ENCODE assay signal across 2 cellular contexts in the genomic region with DNA sequence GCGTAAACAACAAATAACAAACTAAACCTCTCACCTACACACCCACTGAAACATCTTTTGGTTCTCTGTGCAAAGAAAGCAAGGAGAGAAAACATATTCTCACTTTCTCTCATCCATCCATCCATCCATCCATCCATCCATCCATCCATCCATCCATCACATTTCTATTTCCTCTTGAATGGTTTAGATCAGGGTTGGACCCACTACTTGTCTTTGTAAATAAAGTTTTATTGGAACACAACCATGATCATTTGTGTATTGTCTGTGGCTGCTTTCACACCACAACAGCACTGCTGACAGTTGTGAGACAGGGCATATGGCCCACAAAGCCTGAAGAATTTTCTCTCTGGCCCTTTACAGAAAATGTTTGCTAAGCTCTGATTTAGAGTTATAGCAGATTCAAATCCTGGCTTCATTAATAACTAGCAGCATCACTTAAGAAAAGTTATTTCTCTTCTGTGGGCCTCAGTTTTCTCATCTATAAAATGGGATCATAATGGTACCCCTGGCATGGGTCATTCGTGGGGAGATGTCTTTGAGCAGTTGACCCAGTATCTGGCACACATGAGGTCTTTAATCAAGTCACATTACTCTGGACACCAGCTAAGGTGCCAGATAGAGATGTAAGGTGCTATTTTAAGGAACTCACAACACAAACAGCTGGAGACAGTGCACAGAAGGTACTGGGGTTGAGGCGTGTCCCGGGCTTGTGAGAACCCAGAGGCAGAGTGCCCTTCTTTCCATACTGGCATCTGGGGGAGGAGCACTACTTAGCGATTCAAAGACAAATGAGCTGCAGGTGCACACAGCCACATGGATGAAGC.
TF ChIP-seq lines count a peak whose summit lies in the region.

No MANE protein-coding gene starts in this region.

TF ChIP-seq in HepG2, 621 proteins besides CTCF, POLR2A, EP300 and RAD21 (continues in another document):
- 0 out of 2 replicates have a peak, but pooled peaks have one; percentile 19 for TF ChIP-seq PHF21A (CRISPR knock-in tag; IDR thresholded peaks at IDR 0.05)
- TF ChIP-seq ZNF567 (CRISPR knock-in tag; IDR thresholded peaks at IDR 0.05; ENCODE audit: borderline replicate concordance), result no peak
- no peak for TF ChIP-seq RCOR2 (CRISPR knock-in tag; IDR thresholded peaks at IDR 0.05)
- peak; percentile 28 for TF ChIP-seq RBM22 (optimal IDR thresholded peaks at IDR 0.05; ENCODE audit: low read length)
- peak; percentile 71; the same call in 1 of the 2 replicates for TF ChIP-seq CHD4 (IDR thresholded peaks at IDR 0.05; ENCODE audit: borderline replicate concordance, low read length)
- TF ChIP-seq ZNF777 (CRISPR knock-in tag; IDR thresholded peaks at IDR 0.05), result no peak
- TF ChIP-seq ZMYM3 (CRISPR knock-in tag; IDR thresholded peaks at IDR 0.05), result 0 out of 2 replicates have a peak, but pooled peaks have one; percentile 33
- no peak for TF ChIP-seq NCOA5 (CRISPR knock-in tag; IDR thresholded peaks at IDR 0.05)
- TF ChIP-seq, protein P1, sequence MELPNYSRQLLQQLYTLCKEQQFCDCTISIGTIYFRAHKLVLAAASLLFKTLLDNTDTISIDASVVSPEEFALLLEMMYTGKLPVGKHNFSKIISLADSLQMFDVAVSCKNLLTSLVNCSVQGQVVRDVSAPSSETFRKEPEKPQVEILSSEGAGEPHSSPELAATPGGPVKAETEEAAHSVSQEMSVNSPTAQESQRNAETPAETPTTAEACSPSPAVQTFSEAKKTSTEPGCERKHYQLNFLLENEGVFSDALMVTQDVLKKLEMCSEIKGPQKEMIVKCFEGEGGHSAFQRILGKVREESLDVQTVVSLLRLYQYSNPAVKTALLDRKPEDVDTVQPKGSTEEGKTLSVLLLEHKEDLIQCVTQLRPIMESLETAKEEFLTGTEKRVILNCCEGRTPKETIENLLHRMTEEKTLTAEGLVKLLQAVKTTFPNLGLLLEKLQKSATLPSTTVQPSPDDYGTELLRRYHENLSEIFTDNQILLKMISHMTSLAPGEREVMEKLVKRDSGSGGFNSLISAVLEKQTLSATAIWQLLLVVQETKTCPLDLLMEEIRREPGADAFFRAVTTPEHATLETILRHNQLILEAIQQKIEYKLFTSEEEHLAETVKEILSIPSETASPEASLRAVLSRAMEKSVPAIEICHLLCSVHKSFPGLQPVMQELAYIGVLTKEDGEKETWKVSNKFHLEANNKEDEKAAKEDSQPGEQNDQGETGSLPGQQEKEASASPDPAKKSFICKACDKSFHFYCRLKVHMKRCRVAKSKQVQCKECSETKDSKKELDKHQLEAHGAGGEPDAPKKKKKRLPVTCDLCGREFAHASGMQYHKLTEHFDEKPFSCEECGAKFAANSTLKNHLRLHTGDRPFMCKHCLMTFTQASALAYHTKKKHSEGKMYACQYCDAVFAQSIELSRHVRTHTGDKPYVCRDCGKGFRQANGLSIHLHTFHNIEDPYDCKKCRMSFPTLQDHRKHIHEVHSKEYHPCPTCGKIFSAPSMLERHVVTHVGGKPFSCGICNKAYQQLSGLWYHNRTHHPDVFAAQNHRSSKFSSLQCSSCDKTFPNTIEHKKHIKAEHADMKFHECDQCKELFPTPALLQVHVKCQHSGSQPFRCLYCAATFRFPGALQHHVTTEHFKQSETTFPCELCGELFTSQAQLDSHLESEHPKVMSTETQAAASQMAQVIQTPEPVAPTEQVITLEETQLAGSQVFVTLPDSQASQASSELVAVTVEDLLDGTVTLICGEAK (IDR thresholded peaks at IDR 0.05), result peak; percentile 83
- TF ChIP-seq, protein P1 (CRISPR knock-in tag; IDR thresholded peaks at IDR 0.05), result peak; percentile 97
- no peak for TF ChIP-seq ZNF253 (CRISPR knock-in tag; IDR thresholded peaks at IDR 0.05; ENCODE audit: borderline replicate concordance)
- no peak for TF ChIP-seq ATF5 (CRISPR knock-in tag; IDR thresholded peaks at IDR 0.05; ENCODE audit: low read depth)
- TF ChIP-seq U2AF1 (optimal IDR thresholded peaks at IDR 0.05; ENCODE audit: low read depth, low read length), result no peak
- no peak for TF ChIP-seq ZNF672 (CRISPR knock-in tag; IDR thresholded peaks at IDR 0.05)
- no peak for TF ChIP-seq KDM5A (IDR thresholded peaks at IDR 0.05; ENCODE audit: borderline replicate concordance, low read length)
- TF ChIP-seq SP140L (CRISPR knock-in tag; IDR thresholded peaks at IDR 0.05; ENCODE audit: borderline replicate concordance), result no peak

TF ChIP-seq in K562, 482 proteins besides CTCF, POLR2A, EP300 and RAD21 (continues in another document):
- TF ChIP-seq ZNF695 (CRISPR knock-in tag; IDR thresholded peaks at IDR 0.05) (no peak), RREB1 (CRISPR knock-in tag; IDR thresholded peaks at IDR 0.05) (no peak), PURB (CRISPR knock-in tag; IDR thresholded peaks at IDR 0.05; ENCODE audit: low read depth) (no peak), BCLAF1 (IDR thresholded peaks at IDR 0.05; ENCODE audit: borderline replicate concordance in 1 of 2, control insufficient read depth in 1 of 2, low read depth in 2 of 2, low read length in 1 of 2) (no peak), MAZ (CRISPR knock-in tag; conservative IDR thresholded peaks at IDR 0.05 in 1 of 2, IDR thresholded peaks at IDR 0.05 in 1 of 2) (no peak), DEAF1 (CRISPR knock-in tag; IDR thresholded peaks at IDR 0.05) (no peak), ZNF644 (tag; IDR thresholded peaks at IDR 0.05; ENCODE audit: low read depth) (no peak), PKNOX1 (IDR thresholded peaks at IDR 0.05) (no peak), RBM25 (IDR thresholded peaks at IDR 0.05; ENCODE audit: low read depth, low read length, severe bottlenecking) (peak; percentile 87), BCL6 (CRISPR knock-in tag; IDR thresholded peaks at IDR 0.05) (no peak), SETDB1 (IDR thresholded peaks at IDR 0.05; ENCODE audit: low read length) (no peak), ADNP (tag; IDR thresholded peaks at IDR 0.05) (peak; percentile 67; the same call in 1 of the 2 replicates)
- TF ChIP-seq, protein P2, sequence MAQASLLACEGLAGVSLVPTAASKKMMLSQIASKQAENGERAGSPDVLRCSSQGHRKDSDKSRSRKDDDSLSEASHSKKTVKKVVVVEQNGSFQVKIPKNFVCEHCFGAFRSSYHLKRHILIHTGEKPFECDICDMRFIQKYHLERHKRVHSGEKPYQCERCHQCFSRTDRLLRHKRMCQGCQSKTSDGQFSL (CRISPR knock-in tag; IDR thresholded peaks at IDR 0.05), result no peak
- TF ChIP-seq, protein P2 (tag; IDR thresholded peaks at IDR 0.05), result no peak
- TF ChIP-seq, protein P3, sequence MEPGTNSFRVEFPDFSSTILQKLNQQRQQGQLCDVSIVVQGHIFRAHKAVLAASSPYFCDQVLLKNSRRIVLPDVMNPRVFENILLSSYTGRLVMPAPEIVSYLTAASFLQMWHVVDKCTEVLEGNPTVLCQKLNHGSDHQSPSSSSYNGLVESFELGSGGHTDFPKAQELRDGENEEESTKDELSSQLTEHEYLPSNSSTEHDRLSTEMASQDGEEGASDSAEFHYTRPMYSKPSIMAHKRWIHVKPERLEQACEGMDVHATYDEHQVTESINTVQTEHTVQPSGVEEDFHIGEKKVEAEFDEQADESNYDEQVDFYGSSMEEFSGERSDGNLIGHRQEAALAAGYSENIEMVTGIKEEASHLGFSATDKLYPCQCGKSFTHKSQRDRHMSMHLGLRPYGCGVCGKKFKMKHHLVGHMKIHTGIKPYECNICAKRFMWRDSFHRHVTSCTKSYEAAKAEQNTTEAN (CRISPR knock-in tag; IDR thresholded peaks at IDR 0.05), result no peak
